ENCODE assay signal across 2 cellular contexts in the genomic region with DNA sequence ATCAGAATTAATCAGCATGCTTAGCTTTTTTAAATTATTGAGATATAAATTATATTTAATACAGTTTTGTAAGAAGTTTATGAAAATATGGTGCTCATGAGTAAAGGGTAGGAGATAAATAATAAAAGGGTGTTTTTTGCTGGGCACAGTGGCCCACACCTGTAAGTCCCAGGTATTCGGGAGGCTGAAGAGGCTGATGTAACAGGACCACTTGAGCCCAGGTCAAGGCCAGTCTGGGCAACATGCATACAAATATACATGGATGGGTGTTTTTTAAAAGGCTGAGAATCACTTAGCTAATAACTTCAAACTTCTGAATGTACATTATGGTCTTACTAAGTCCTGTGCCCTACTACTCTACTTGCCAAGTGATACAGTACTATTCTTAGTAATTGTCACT.
TF ChIP-seq lines count a peak whose summit lies in the region.

No MANE protein-coding gene starts in this region.

TF ChIP-seq in HepG2, 621 proteins besides CTCF, POLR2A, EP300 and RAD21 (continued from another document):
- TF ChIP-seq, protein P1, sequence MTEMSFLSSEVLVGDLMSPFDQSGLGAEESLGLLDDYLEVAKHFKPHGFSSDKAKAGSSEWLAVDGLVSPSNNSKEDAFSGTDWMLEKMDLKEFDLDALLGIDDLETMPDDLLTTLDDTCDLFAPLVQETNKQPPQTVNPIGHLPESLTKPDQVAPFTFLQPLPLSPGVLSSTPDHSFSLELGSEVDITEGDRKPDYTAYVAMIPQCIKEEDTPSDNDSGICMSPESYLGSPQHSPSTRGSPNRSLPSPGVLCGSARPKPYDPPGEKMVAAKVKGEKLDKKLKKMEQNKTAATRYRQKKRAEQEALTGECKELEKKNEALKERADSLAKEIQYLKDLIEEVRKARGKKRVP (CRISPR knock-in tag; IDR thresholded peaks at IDR 0.05), result peak in 1 of 2 experiments; percentile 61; a peak in 1 of 4 replicates
- TF ChIP-seq TCF7L2 (IDR thresholded peaks at IDR 0.05; ENCODE audit: low read depth, low read length), result no peak
- peak; percentile 49; the same call in 1 of the 2 replicates for TF ChIP-seq RARA (CRISPR knock-in tag; IDR thresholded peaks at IDR 0.05)
- no peak for TF ChIP-seq ZNF598 (CRISPR knock-in tag; IDR thresholded peaks at IDR 0.05; ENCODE audit: borderline replicate concordance)
- TF ChIP-seq GATAD2A (CRISPR knock-in tag; IDR thresholded peaks at IDR 0.05), result peak; percentile 38; the same call in 1 of the 2 replicates

TF ChIP-seq in SK-N-SH treated with all-trans-retinoic acid at 6 μM for 48 hours, 23 proteins besides CTCF, POLR2A, EP300 and RAD21 (continued from another document):
- TF ChIP-seq, protein P2, sequence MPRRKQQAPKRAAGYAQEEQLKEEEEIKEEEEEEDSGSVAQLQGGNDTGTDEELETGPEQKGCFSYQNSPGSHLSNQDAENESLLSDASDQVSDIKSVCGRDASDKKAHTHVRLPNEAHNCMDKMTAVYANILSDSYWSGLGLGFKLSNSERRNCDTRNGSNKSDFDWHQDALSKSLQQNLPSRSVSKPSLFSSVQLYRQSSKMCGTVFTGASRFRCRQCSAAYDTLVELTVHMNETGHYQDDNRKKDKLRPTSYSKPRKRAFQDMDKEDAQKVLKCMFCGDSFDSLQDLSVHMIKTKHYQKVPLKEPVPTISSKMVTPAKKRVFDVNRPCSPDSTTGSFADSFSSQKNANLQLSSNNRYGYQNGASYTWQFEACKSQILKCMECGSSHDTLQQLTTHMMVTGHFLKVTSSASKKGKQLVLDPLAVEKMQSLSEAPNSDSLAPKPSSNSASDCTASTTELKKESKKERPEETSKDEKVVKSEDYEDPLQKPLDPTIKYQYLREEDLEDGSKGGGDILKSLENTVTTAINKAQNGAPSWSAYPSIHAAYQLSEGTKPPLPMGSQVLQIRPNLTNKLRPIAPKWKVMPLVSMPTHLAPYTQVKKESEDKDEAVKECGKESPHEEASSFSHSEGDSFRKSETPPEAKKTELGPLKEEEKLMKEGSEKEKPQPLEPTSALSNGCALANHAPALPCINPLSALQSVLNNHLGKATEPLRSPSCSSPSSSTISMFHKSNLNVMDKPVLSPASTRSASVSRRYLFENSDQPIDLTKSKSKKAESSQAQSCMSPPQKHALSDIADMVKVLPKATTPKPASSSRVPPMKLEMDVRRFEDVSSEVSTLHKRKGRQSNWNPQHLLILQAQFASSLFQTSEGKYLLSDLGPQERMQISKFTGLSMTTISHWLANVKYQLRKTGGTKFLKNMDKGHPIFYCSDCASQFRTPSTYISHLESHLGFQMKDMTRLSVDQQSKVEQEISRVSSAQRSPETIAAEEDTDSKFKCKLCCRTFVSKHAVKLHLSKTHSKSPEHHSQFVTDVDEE (CRISPR knock-in tag; IDR thresholded peaks at IDR 0.05), result no peak
- TF ChIP-seq TOX (CRISPR knock-in tag; IDR thresholded peaks at IDR 0.05; ENCODE audit: borderline replicate concordance) (no peak), SNAI2 (CRISPR knock-in tag; IDR thresholded peaks at IDR 0.05) (no peak), ISL1 (CRISPR knock-in tag; IDR thresholded peaks at IDR 0.05) (no peak), RARB (CRISPR knock-in tag; IDR thresholded peaks at IDR 0.05) (no peak), BACH2 (CRISPR knock-in tag; IDR thresholded peaks at IDR 0.05; ENCODE audit: borderline replicate concordance) (no peak), ZNF565 (CRISPR knock-in tag; conservative IDR thresholded peaks at IDR 0.05; ENCODE audit: low read depth) (no peak), ZFP3 (CRISPR knock-in tag; IDR thresholded peaks at IDR 0.05) (no peak), CSDC2 (CRISPR knock-in tag; IDR thresholded peaks at IDR 0.05) (no peak), PPARA (CRISPR knock-in tag; IDR thresholded peaks at IDR 0.05; ENCODE audit: borderline replicate concordance) (no peak)
- TF ChIP-seq, protein P3, sequence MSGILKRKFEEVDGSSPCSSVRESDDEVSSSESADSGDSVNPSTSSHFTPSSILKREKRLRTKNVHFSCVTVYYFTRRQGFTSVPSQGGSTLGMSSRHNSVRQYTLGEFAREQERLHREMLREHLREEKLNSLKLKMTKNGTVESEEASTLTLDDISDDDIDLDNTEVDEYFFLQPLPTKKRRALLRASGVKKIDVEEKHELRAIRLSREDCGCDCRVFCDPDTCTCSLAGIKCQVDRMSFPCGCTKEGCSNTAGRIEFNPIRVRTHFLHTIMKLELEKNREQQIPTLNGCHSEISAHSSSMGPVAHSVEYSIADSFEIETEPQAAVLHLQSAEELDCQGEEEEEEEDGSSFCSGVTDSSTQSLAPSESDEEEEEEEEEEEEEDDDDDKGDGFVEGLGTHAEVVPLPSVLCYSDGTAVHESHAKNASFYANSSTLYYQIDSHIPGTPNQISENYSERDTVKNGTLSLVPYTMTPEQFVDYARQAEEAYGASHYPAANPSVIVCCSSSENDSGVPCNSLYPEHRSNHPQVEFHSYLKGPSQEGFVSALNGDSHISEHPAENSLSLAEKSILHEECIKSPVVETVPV (CRISPR knock-in tag; IDR thresholded peaks at IDR 0.05), result no peak
- TF ChIP-seq, protein P4, sequence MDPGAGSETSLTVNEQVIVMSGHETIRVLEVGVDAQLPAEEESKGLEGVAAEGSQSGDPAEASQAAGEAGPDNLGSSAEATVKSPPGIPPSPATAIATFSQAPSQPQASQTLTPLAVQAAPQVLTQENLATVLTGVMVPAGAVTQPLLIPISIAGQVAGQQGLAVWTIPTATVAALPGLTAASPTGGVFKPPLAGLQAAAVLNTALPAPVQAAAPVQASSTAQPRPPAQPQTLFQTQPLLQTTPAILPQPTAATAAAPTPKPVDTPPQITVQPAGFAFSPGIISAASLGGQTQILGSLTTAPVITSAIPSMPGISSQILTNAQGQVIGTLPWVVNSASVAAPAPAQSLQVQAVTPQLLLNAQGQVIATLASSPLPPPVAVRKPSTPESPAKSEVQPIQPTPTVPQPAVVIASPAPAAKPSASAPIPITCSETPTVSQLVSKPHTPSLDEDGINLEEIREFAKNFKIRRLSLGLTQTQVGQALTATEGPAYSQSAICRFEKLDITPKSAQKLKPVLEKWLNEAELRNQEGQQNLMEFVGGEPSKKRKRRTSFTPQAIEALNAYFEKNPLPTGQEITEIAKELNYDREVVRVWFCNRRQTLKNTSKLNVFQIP (CRISPR knock-in tag; IDR thresholded peaks at IDR 0.05; ENCODE audit: borderline replicate concordance, low read depth), result no peak
- TF ChIP-seq, protein P5, sequence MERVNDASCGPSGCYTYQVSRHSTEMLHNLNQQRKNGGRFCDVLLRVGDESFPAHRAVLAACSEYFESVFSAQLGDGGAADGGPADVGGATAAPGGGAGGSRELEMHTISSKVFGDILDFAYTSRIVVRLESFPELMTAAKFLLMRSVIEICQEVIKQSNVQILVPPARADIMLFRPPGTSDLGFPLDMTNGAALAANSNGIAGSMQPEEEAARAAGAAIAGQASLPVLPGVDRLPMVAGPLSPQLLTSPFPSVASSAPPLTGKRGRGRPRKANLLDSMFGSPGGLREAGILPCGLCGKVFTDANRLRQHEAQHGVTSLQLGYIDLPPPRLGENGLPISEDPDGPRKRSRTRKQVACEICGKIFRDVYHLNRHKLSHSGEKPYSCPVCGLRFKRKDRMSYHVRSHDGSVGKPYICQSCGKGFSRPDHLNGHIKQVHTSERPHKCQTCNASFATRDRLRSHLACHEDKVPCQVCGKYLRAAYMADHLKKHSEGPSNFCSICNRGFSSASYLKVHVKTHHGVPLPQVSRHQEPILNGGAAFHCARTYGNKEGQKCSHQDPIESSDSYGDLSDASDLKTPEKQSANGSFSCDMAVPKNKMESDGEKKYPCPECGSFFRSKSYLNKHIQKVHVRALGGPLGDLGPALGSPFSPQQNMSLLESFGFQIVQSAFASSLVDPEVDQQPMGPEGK (CRISPR knock-in tag; IDR thresholded peaks at IDR 0.05; ENCODE audit: borderline replicate concordance), result no peak
